36 cellular contexts compared by ENCODE assay signal in the genomic region with DNA sequence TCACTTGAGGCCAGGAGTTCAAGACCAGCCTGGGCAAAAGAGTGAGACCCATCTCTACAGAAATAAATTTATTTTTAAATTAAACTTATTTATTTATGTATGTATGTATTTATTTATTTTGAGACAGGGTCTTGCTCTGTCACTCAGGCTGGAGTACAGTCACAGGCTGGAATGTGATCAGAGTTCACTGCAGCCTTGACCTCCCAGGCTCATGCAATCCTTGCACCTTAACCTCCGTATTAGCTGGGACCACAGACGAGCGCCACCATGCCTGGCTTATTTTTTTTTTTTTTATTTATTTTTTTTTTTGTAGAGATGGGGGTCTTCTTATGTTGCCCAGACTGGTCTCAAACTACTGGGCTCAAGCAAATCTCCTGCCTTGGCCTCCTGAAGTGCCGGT.
"Had no signal": no experiment of that assay in that cellular context is flagged by ENCODE, and none has a peak within 500 bp of the region (broad histone marks: within the 10 kb centered on the region; RNA-seq: fewer than 3 reads in every experiment).

No MANE protein-coding gene starts in this region.

- H3K4me3 Mint-ChIP-seq: activated B cell treated with CpG ODN at 0.5 μM for 24 hours; activated CD4-positive, alpha-beta memory T cell treated with anti-CD3 and anti-CD28 coated beads, Interleukin-2, amount 10 ng/mL, durations not matched to agents 7 days and 5 days; activated CD4-positive, alpha-beta T cell treated with anti-CD3 and anti-CD28 coated beads, Interleukin-2, amount 10 ng/mL, durations not matched to agents 24 days and 14 days; activated CD8-positive, alpha-beta memory T cell treated with anti-CD3 and anti-CD28 coated beads, Interleukin-2, amount 10 ng/mL, durations not matched to agents 7 days and 5 days; activated CD8-positive, alpha-beta T cell treated with anti-CD3 and anti-CD28 coated beads, Interleukin-2, amount 10 ng/mL, durations not matched to agents 7 days and 5 days; activated naive CD4-positive, alpha-beta T cell treated with anti-CD3 and anti-CD28 coated beads, Interleukin-2, amount 10 ng/mL, durations not matched to agents 7 days and 5 days; activated naive CD4-positive, alpha-beta T cell treated with anti-CD3 and anti-CD28 coated beads, Interleukin-2, amount 50 U/mL, for 24 hours; activated naive CD8-positive, alpha-beta T cell; activated naive CD8-positive, alpha-beta T cell treated with anti-CD3 and anti-CD28 coated beads, Interleukin-2, amount 10 ng/mL, durations not matched to agents 7 days and 5 days; activated naive CD8-positive, alpha-beta T cell treated with anti-CD3 and anti-CD28 coated beads, Interleukin-2, amount 50 U/mL, for 24 hours; activated T-cell treated with anti-CD3 and anti-CD28 coated beads, Interleukin-2, amount 50 U/mL, for 24 hours; brain; central memory CD8-positive, alpha-beta T cell; T-helper 1 cell treated with Interleukin-12 subunit alpha and Interleukin-12 subunit beta and Interleukin-4 antibody, amounts not matched to agents 30 μg/mL and 1 μg/mL, for 36 hours; T-helper 2 cell treated with Interferon-gamma antibody and Interleukin-4, amounts not matched to agents 5 μg/mL and 100 μg/mL, for 36 hours had no signal

- H3K27me3 ChIP-seq: ascending aorta, cardiac muscle cell had no signal

- H3K9me3 Mint-ChIP-seq: activated B cell treated with CpG ODN at 0.5 μM for 24 hours; activated CD4-positive, alpha-beta memory T cell treated with anti-CD3 and anti-CD28 coated beads, Interleukin-2, amount 10 ng/mL, durations not matched to agents 7 days and 5 days; activated CD4-positive, alpha-beta T cell treated with anti-CD3 and anti-CD28 coated beads, Interleukin-2, amount 10 ng/mL, durations not matched to agents 24 days and 14 days; activated naive CD4-positive, alpha-beta T cell treated with anti-CD3 and anti-CD28 coated beads, Interleukin-2, amount 10 ng/mL, durations not matched to agents 7 days and 5 days; activated naive CD4-positive, alpha-beta T cell treated with anti-CD3 and anti-CD28 coated beads, Interleukin-2, amount 50 U/mL, for 24 hours; activated naive CD8-positive, alpha-beta T cell treated with anti-CD3 and anti-CD28 coated beads, Interleukin-2, amount 10 ng/mL, durations not matched to agents 7 days and 5 days; activated naive CD8-positive, alpha-beta T cell treated with anti-CD3 and anti-CD28 coated beads, Interleukin-2, amount 50 U/mL, for 24 hours; activated T-cell treated with anti-CD3 and anti-CD28 coated beads, Interleukin-2, amount 50 U/mL, for 24 hours; activated T-helper 2 cell treated with anti-CD3 and anti-CD28 coated beads, Interferon-gamma antibody, Interleukin-2, Interleukin-4, amounts not matched to agents 10 μg/mL and 5 μg/mL and 100 μg/mL, durations not matched to agents 14 hours and 24 hours and 36 hours; central memory CD8-positive, alpha-beta T cell; T-helper 1 cell treated with Interleukin-12 subunit alpha and Interleukin-12 subunit beta and Interleukin-4 antibody, amounts not matched to agents 30 μg/mL and 1 μg/mL, for 36 hours; T-helper 2 cell treated with Interferon-gamma antibody and Interleukin-4, amounts not matched to agents 5 μg/mL and 100 μg/mL, for 36 hours had no signal

- H3K36me3 ChIP-seq: ascending aorta, cardiac muscle cell had no signal

- ATAC-seq: activated CD8-positive, alpha-beta memory T cell treated with anti-CD3 and anti-CD28 coated beads, Interleukin-2, amount 10 ng/mL, durations not matched to agents 7 days and 5 days; activated CD8-positive, alpha-beta T cell treated with anti-CD3 and anti-CD28 coated beads, Interleukin-2, amount 10 ng/mL, durations not matched to agents 7 days and 5 days; activated naive CD8-positive, alpha-beta T cell treated with anti-CD3 and anti-CD28 coated beads, Interleukin-2, amount 50 U/mL, for 24 hours had no signal

- H3K27ac Mint-ChIP-seq: activated B cell treated with CpG ODN at 0.5 μM for 24 hours; activated CD4-positive, alpha-beta memory T cell treated with anti-CD3 and anti-CD28 coated beads, Interleukin-2, amount 10 ng/mL, durations not matched to agents 7 days and 5 days; activated CD4-positive, alpha-beta T cell treated with anti-CD3 and anti-CD28 coated beads, Interleukin-2, amount 10 ng/mL, durations not matched to agents 24 days and 14 days; activated CD8-positive, alpha-beta memory T cell treated with anti-CD3 and anti-CD28 coated beads, Interleukin-2, amount 10 ng/mL, durations not matched to agents 7 days and 5 days; activated CD8-positive, alpha-beta T cell treated with anti-CD3 and anti-CD28 coated beads, Interleukin-2, amount 10 ng/mL, durations not matched to agents 7 days and 5 days; activated naive CD4-positive, alpha-beta T cell treated with anti-CD3 and anti-CD28 coated beads, Interleukin-2, amount 10 ng/mL, durations not matched to agents 7 days and 5 days; activated naive CD4-positive, alpha-beta T cell treated with anti-CD3 and anti-CD28 coated beads, Interleukin-2, amount 50 U/mL, for 24 hours; activated naive CD8-positive, alpha-beta T cell; activated naive CD8-positive, alpha-beta T cell treated with anti-CD3 and anti-CD28 coated beads, Interleukin-2, amount 10 ng/mL, durations not matched to agents 7 days and 5 days; activated naive CD8-positive, alpha-beta T cell treated with anti-CD3 and anti-CD28 coated beads, Interleukin-2, amount 50 U/mL, for 24 hours; activated T-cell treated with anti-CD3 and anti-CD28 coated beads, Interleukin-2, amount 50 U/mL, for 24 hours; activated T-helper 2 cell treated with anti-CD3 and anti-CD28 coated beads, Interferon-gamma antibody, Interleukin-2, Interleukin-4, amounts not matched to agents 10 μg/mL and 5 μg/mL and 100 μg/mL, durations not matched to agents 14 hours and 24 hours and 36 hours; brain; T-helper 1 cell treated with Interleukin-12 subunit alpha and Interleukin-12 subunit beta and Interleukin-4 antibody, amounts not matched to agents 30 μg/mL and 1 μg/mL, for 36 hours; T-helper 2 cell treated with Interferon-gamma antibody and Interleukin-4, amounts not matched to agents 5 μg/mL and 100 μg/mL, for 36 hours had no signal

- H3K27ac ChIP-seq: ascending aorta, cardiac muscle cell, VCaP had no signal

- H3K9me3 ChIP-seq: ascending aorta had no signal

- H3K4me1 Mint-ChIP-seq: central memory CD8-positive, alpha-beta T cell had no signal

- DNase-seq: activated B cell treated with CpG ODN at 0.5 μM for 24 hours; activated CD4-positive, alpha-beta memory T cell treated with anti-CD3 and anti-CD28 coated beads, Interleukin-2, amount 10 ng/mL, durations not matched to agents 7 days and 5 days; activated CD4-positive, alpha-beta T cell treated with anti-CD3 and anti-CD28 coated beads for 4 hours; activated CD4-positive, alpha-beta T cell treated with anti-CD3 and anti-CD28 coated beads, Interleukin-2, amount 10 ng/mL, durations not matched to agents 24 days and 14 days; activated CD4-positive, alpha-beta T cell treated with anti-CD3 and anti-CD28 coated beads, Interleukin-2, amount 50 U/mL, for 1 hour; activated CD4-positive, alpha-beta T cell treated with anti-CD3 and anti-CD28 coated beads, Interleukin-2, amount 50 U/mL, for 4 hours; activated CD4-positive, CD25-positive, alpha-beta regulatory T cell treated with anti-CD3 and anti-CD28 coated beads, Interleukin-2, amount 50 U/mL, for 72 hours; activated CD8-positive, alpha-beta memory T cell treated with anti-CD3 and anti-CD28 coated beads for 24 hours; activated CD8-positive, alpha-beta memory T cell treated with anti-CD3 and anti-CD28 coated beads, Interleukin-2, amount 10 ng/mL, durations not matched to agents 7 days and 5 days; activated CD8-positive, alpha-beta memory T cell treated with anti-CD3 and anti-CD28 coated beads, Interleukin-2, amount 50 U/mL, for 48 hours; activated CD8-positive, alpha-beta T cell treated with anti-CD3 and anti-CD28 coated beads, Interleukin-2, amount 10 ng/mL, durations not matched to agents 7 days and 5 days; activated effector memory CD4-positive, alpha-beta T cell treated with Interleukin-2 at 50 U/mL for 16 hours; activated gamma-delta T cell; activated naive CD4-positive, alpha-beta T cell treated with anti-CD3 and anti-CD28 coated beads, Interleukin-2, amount 10 ng/mL, durations not matched to agents 7 days and 5 days; activated naive CD4-positive, alpha-beta T cell treated with Interleukin-2 at 50 U/mL for 16 hours; activated naive CD8-positive, alpha-beta T cell treated with anti-CD3 and anti-CD28 coated beads, Interleukin-2, amount 10 ng/mL, durations not matched to agents 7 days and 5 days; activated naive CD8-positive, alpha-beta T cell treated with anti-CD3 and anti-CD28 coated beads, Interleukin-2, amount 50 U/mL, for 24 hours; activated T-cell treated with anti-CD3 and anti-CD28 coated beads, Interleukin-2, amount 50 U/mL, for 24 hours; activated T-cell treated with anti-CD3 and anti-CD28 coated beads, Interleukin-2, amount 50 U/mL, for 48 hours; amygdala; anterior cingulate cortex; caudate nucleus; cerebellar nuclear complex; T-helper 1 cell; T-helper 2 cell; T-helper 9 cell had no signal

- H3K4me3 ChIP-seq: ascending aorta, cardiac muscle cell had no signal

- H3K36me3 Mint-ChIP-seq: activated CD8-positive, alpha-beta memory T cell treated with anti-CD3 and anti-CD28 coated beads, Interleukin-2, amount 10 ng/mL, durations not matched to agents 7 days and 5 days; activated naive CD4-positive, alpha-beta T cell treated with anti-CD3 and anti-CD28 coated beads, Interleukin-2, amount 10 ng/mL, durations not matched to agents 7 days and 5 days; activated naive CD4-positive, alpha-beta T cell treated with anti-CD3 and anti-CD28 coated beads, Interleukin-2, amount 50 U/mL, for 24 hours; activated naive CD8-positive, alpha-beta T cell; activated naive CD8-positive, alpha-beta T cell treated with anti-CD3 and anti-CD28 coated beads, Interleukin-2, amount 10 ng/mL, durations not matched to agents 7 days and 5 days; brain had no signal
